8 cellular contexts compared by ENCODE assay signal in genomic region chr1:66752000-66752592, GRCh38. TPM values are rescaled to one million over a fixed set of nuclear protein-coding genes. Genes with fewer than 3 reads are reported as not detected.
A peak's percentile ranks its signal among the peaks of the same experiment; 100 is the strongest.
DNase-seq lines count a peak whose midpoint lies in the region; ATAC-seq and TF ChIP-seq lines count a peak whose summit lies in the region.

Gene DYNLT5, plus strand, starts transcription at chr1:66752459. Its CDS starts 2,200 bp downstream, at chr1:66754659.

- TF ChIP-seq CTCF in AG09319 (IDR thresholded peaks at IDR 0.05; ENCODE audit: low read depth, low read length) (peak; percentile 21), osteoblast (IDR thresholded peaks at IDR 0.05; ENCODE audit: extremely low read depth, low read depth, low read length) (peak; percentile 47)

- H3K36me3 ChIP-seq in HAP-1 (replicated peaks): no peaks in the 10 kb centered on the region
- H3K36me3 ChIP-seq in osteoblast (ENCODE audit: insufficient read depth, low read length): no peaks in the 10 kb centered on the region

- H3K4me1 ChIP-seq in HAP-1: no peaks in the 10 kb centered on the region
- H3K4me1 ChIP-seq in osteoblast (ENCODE audit: insufficient read depth, low read length): peaks cover 32% of the 10 kb centered on the region

- peaks cover 14% of the 10 kb centered on the region for H3K4me1 Mint-ChIP-seq in activated naive CD8-positive, alpha-beta T cell treated with anti-CD3 and anti-CD28 coated beads for 36 hours

- in situ Hi-C loops in HAP-1 (cut with MboI; ENCODE audit: low sequenced_read_pairs): no loop called here

- intact Hi-C loops in cardiac septum (cut with DNase I): no loop called here

- H3K4me3 ChIP-seq in HAP-1: peak within 1 kb of the TSS; percentile 11; the same call in 1 of the 2 replicates
- H3K4me3 ChIP-seq in osteoblast (ENCODE audit: insufficient read depth, low read length): peak within 1 kb of the TSS; percentile 73

- H3K9me3 Mint-ChIP-seq in activated naive CD8-positive, alpha-beta T cell treated with anti-CD3 and anti-CD28 coated beads for 36 hours: no peaks in the 10 kb centered on the region

- H3K4me3 Mint-ChIP-seq in activated naive CD8-positive, alpha-beta T cell treated with anti-CD3 and anti-CD28 coated beads for 36 hours: peak within 1 kb of the TSS; percentile 58

- no peak for DNase-seq in AG09319 (ENCODE audit: extremely low read depth, low read depth)
- peak in 1 of 2 experiments; percentile 31 for DNase-seq in HAP-1 (ENCODE audit: low spot score in 2 of 2)
- DNase-seq in activated naive CD8-positive, alpha-beta T cell treated with anti-CD3 and anti-CD28 coated beads for 36 hours: no peak
- DNase-seq in cardiac septum (ENCODE audit: low spot score): peak; percentile 90
- DNase-seq in osteoblast (ENCODE audit: insufficient read length, low spot score, missing footprints): peak; percentile 90
- DNase-seq in NCI-H1048 (lab: John Stamatoyannopoulos, UW): no peak
- no peak for DNase-seq in DMS53 (lab: John Stamatoyannopoulos, UW)

- no peaks in the 10 kb centered on the region for H3K79me2 ChIP-seq in osteoblast (ENCODE audit: insufficient read depth, low read length)

- no peak for ATAC-seq in HG03045 (IDR thresholded peaks at IDR 0.05; ENCODE audit: unreplicated experiment)

- peaks cover 69% of the 10 kb centered on the region for H3K27me3 Mint-ChIP-seq in activated naive CD8-positive, alpha-beta T cell treated with anti-CD3 and anti-CD28 coated beads for 36 hours

- H2AFZ ChIP-seq in osteoblast (ENCODE audit: low read length): peak within 1 kb of the TSS; percentile 86

- no peak within 1 kb of the TSS for H3K27ac Mint-ChIP-seq in activated naive CD8-positive, alpha-beta T cell treated with anti-CD3 and anti-CD28 coated beads for 36 hours

- peak within 1 kb of the TSS; percentile 89 for H3K4me2 ChIP-seq in osteoblast (ENCODE audit: insufficient read depth, low read length)

- no peaks in the 10 kb centered on the region for H4K20me1 ChIP-seq in osteoblast (ENCODE audit: insufficient read depth, low read length)

- H3K27me3 ChIP-seq in HAP-1 (ENCODE audit: low read depth) (no peaks in the 10 kb centered on the region), osteoblast (ENCODE audit: insufficient read depth, low read length) (no peaks in the 10 kb centered on the region)

- no peaks in the 10 kb centered on the region for H3K36me3 Mint-ChIP-seq in activated naive CD8-positive, alpha-beta T cell treated with anti-CD3 and anti-CD28 coated beads for 36 hours

- H3K9me3 ChIP-seq in HAP-1 (no peaks in the 10 kb centered on the region), osteoblast (ENCODE audit: low read depth, low read length) (no peaks in the 10 kb centered on the region)

- peak within 1 kb of the TSS; percentile 53 for H3K27ac ChIP-seq in osteoblast (ENCODE audit: low read depth, low read length)

RNA-seq across cellular contexts. Expression of gene DYNLT5, which starts in this region (rescaled TPM):
- not detected for total RNA-seq in activated naive CD8-positive, alpha-beta T cell treated with anti-CD3 and anti-CD28 coated beads for 36 hours
- 4.0 TPM for total RNA-seq in cardiac septum
- 1.2 and 1.4 TPM in 2 replicates for total RNA-seq in osteoblast

Comparison
In these comparisons a context has a peak if more than half of its experiments do, and no peak if none do; other contexts are left out.
1. DNase-seq: peak in cardiac septum (single experiment) and osteoblast (single experiment); none in AG09319 (single experiment), activated naive CD8-positive, alpha-beta T cell treated with anti-CD3 and anti-CD28 coated beads for 36 hours (single experiment), NCI-H1048 (single experiment) and DMS53 (single experiment).